In genomic region chr6:25342784-25343183, GRCh38 we compare ENCODE assay signal across 15 cellular contexts.
DNase-seq lines count a peak whose midpoint lies in the region; ATAC-seq, FAIRE-seq and TF ChIP-seq lines count a peak whose summit lies in the region.
"Had no signal": no experiment of that assay in that cellular context is flagged by ENCODE, and none has a peak within 500 bp of the region (broad histone marks: within the 10 kb centered on the region; RNA-seq: fewer than 3 reads in every experiment).

No MANE protein-coding gene starts in this region.

- H3K4me1 ChIP-seq in stomach (peaks cover 6 to 15% (median 10%) of the 10 kb centered on the region in 4 donors), upper lobe of right lung (peaks cover 9% of the 10 kb centered on the region)

- 45 to 71% (median 59%) methylated on average over 4 of the region's 4 CpGs for WGBS in stomach, 5 donors

- DNase-seq in GF-D8 (lab: John Stamatoyannopoulos, UW) (peak; percentile 29), NCI-H146 treated with DMSO at 0.1 percent for 48 hours (lab: John Stamatoyannopoulos, UW; ENCODE audit: unreplicated experiment) (peak; percentile 30), amniotic stem cell (lab: John Stamatoyannopoulos, UW) (peak; percentile 65), stomach (no peak), upper lobe of right lung (no peak), NCI-H1694 (lab: John Stamatoyannopoulos, UW) (no peak)
- DNase-seq: activated CD8-positive, alpha-beta T cell treated with anti-CD3 and anti-CD28 coated beads, Interleukin-2, amount 10 ng/mL, durations not matched to agents 7 days and 5 days; activated naive CD4-positive, alpha-beta T cell treated with anti-CD3 and anti-CD28 coated beads, Interleukin-2, amount 50 U/mL, for 16 hours; Calu3; cortex of kidney; left cardiac atrium; naive thymus-derived CD8-positive, alpha-beta T cell; tibial artery had no signal

- H3K4me3 ChIP-seq in stomach (no peak overlapping the region), upper lobe of right lung (no peak overlapping the region)
- H3K4me3 ChIP-seq: tibial artery had no signal

- TF ChIP-seq EP300 in stomach (IDR thresholded peaks at IDR 0.05): no peak

- H3K27ac ChIP-seq in stomach (no peak overlapping the region), upper lobe of right lung (no peak overlapping the region)
- H3K27ac ChIP-seq: tibial artery had no signal

- H3K9me3 ChIP-seq in stomach: no peaks in the 10 kb centered on the region
- no peaks in the 10 kb centered on the region for H3K9me3 ChIP-seq in upper lobe of right lung
- H3K9me3 ChIP-seq: tibial artery had no signal

- no peaks in the 10 kb centered on the region for H3K36me3 ChIP-seq in stomach
- no peaks in the 10 kb centered on the region for H3K36me3 ChIP-seq in upper lobe of right lung
- H3K36me3 ChIP-seq: tibial artery had no signal

- FAIRE-seq in islet of Langerhans (lab: Jason Lieb, UNC): peak; percentile 47

- no peak for TF ChIP-seq POLR2A in stomach (IDR thresholded peaks at IDR 0.05)

- intact Hi-C loops in stomach (cut with DNase I; ENCODE audit: low total_unique reads): no loop called here
- intact Hi-C loops in upper lobe of right lung (cut with DNase I): no loop called here

- TF ChIP-seq CTCF in stomach (IDR thresholded peaks at IDR 0.05) (no peak), upper lobe of right lung (IDR thresholded peaks at IDR 0.05) (no peak)

- no peaks in the 10 kb centered on the region for H3K27me3 ChIP-seq in stomach
- no peaks in the 10 kb centered on the region for H3K27me3 ChIP-seq in upper lobe of right lung
- H3K27me3 ChIP-seq: tibial artery had no signal

- ATAC-seq in HG02623 (IDR thresholded peaks at IDR 0.05; ENCODE audit: unreplicated experiment): no peak
- ATAC-seq in upper lobe of right lung: no peak
- ATAC-seq: activated CD8-positive, alpha-beta T cell treated with anti-CD3 and anti-CD28 coated beads, Interleukin-2, amount 10 ng/mL, durations not matched to agents 7 days and 5 days; naive thymus-derived CD8-positive, alpha-beta T cell had no signal

Comparison
In these comparisons a context has a peak if more than half of its experiments do, and no peak if none do; other contexts are left out.
1. DNase-seq: peak in GF-D8 (single experiment), NCI-H146 treated with DMSO at 0.1 percent for 48 hours (single experiment) and amniotic stem cell (single experiment); none in stomach (single experiment), upper lobe of right lung (single experiment) and NCI-H1694 (single experiment).